16 cellular contexts compared by ENCODE assay signal in genomic region chr22:28815101-28815500, GRCh38. TPM values are rescaled to one million over a fixed set of nuclear protein-coding genes. Genes with fewer than 3 reads are reported as not detected.
DNase-seq lines count a peak whose midpoint lies in the region; ATAC-seq and TF ChIP-seq lines count a peak whose summit lies in the region.
"Had no signal": no experiment of that assay in that cellular context is flagged by ENCODE, and none has a peak within 500 bp of the region (broad histone marks: within the 10 kb centered on the region; RNA-seq: fewer than 3 reads in every experiment).

No MANE protein-coding gene starts in this region.

- H3K4me1 Mint-ChIP-seq in stimulated activated naive CD8-positive, alpha-beta T cell treated with anti-CD3 and anti-CD28 coated beads, Interleukin-15, amount 100 ng/mL, for 72 hours, result peaks cover 89% of the 10 kb centered on the region
- H3K4me1 Mint-ChIP-seq in WTC11, result peaks cover 19% of the 10 kb centered on the region

- peak overlapping the region; percentile 74 for H3K27ac ChIP-seq in lower lobe of right lung
- H3K27ac ChIP-seq in vagina, result peak overlapping the region; percentile 40
- H3K27ac ChIP-seq: brain microvascular endothelial cell, neutrophil had no signal

- CTCF ChIA-PET in WTC11 (lab: Charles Lee), result interaction anchor here (2.7 kb wide), 1 partner anchor 14 kb away, joined by 9 read pairs; no protein-coding TSS in a partner anchor

- DNase-seq in stimulated activated naive CD8-positive, alpha-beta T cell treated with anti-CD3 and anti-CD28 coated beads, Interleukin-15, amount 100 ng/mL, for 72 hours, result peak in 1 of 2 donors; percentile 27
- no peak for DNase-seq in stimulated activated naive CD8-positive, alpha-beta T cell treated with anti-CD3 and anti-CD28 coated beads, Interleukin-15, Interleukin-2, amounts not matched to agents 100 U/mL and 50 U/mL, for 24 hours
- DNase-seq in WTC11 (ENCODE audit: low spot score) (no peak), lower lobe of right lung (no peak), vagina (ENCODE audit: extremely low spot score in 2 of 2) (no peak), MG63 (no peak), posterior vena cava (ENCODE audit: low spot score) (no peak)
- DNase-seq: activated CD4-positive, CD25-positive, alpha-beta regulatory T cell treated with anti-CD3 and anti-CD28 coated beads, Interleukin-2, amount 50 U/mL, for 72 hours; brain microvascular endothelial cell; NCI-H2081 treated with DMSO at 0.1 percent for 48 hours; NCI-H748 treated with DMSO at 0.1 percent for 48 hours; RPMI8226; SW 1271 had no signal

- peak overlapping the region; percentile 32 to 46 for H3K4me3 Mint-ChIP-seq in stimulated activated naive CD8-positive, alpha-beta T cell treated with anti-CD3 and anti-CD28 coated beads, Interleukin-15, amount 100 ng/mL, for 72 hours
- no peak overlapping the region for H3K4me3 Mint-ChIP-seq in WTC11
- H3K4me3 Mint-ChIP-seq: B cell had no signal

- H3K4me3 ChIP-seq in lower lobe of right lung (no peak overlapping the region), vagina (no peak overlapping the region), MG63 (no peak overlapping the region)

- H3K36me3 ChIP-seq in lower lobe of right lung, result no peaks in the 10 kb centered on the region
- H3K36me3 ChIP-seq in vagina, result no peaks in the 10 kb centered on the region
- H3K36me3 ChIP-seq in MG63, result no peaks in the 10 kb centered on the region
- H3K36me3 ChIP-seq: brain microvascular endothelial cell, neutrophil had no signal

- no peaks in the 10 kb centered on the region for H3K27me3 Mint-ChIP-seq in stimulated activated naive CD8-positive, alpha-beta T cell treated with anti-CD3 and anti-CD28 coated beads, Interleukin-15, amount 100 ng/mL, for 72 hours
- no peaks in the 10 kb centered on the region for H3K27me3 Mint-ChIP-seq in WTC11 (ENCODE audit: low read depth)
- H3K27me3 Mint-ChIP-seq: B cell had no signal

- H3K4me1 ChIP-seq in lower lobe of right lung, result peaks cover 84% of the 10 kb centered on the region
- peaks cover 47% of the 10 kb centered on the region for H3K4me1 ChIP-seq in vagina

- H3K27me3 ChIP-seq in lower lobe of right lung (ENCODE audit: low read depth), result no peaks in the 10 kb centered on the region
- no peaks in the 10 kb centered on the region for H3K27me3 ChIP-seq in vagina
- no peaks in the 10 kb centered on the region for H3K27me3 ChIP-seq in MG63
- H3K27me3 ChIP-seq: brain microvascular endothelial cell, neutrophil had no signal

- intact Hi-C loops in lower lobe of right lung (cut with DNase I) (no loop called here), vagina (cut with DNase I) (no loop called here), posterior vena cava (cut with DNase I) (loop anchor here in 1 of 2 donors (1.0 kb wide), 1 partner anchor 17 kb away; no protein-coding TSS in a partner anchor)

- H3K9me3 ChIP-seq in lower lobe of right lung, result no peaks in the 10 kb centered on the region
- no peaks in the 10 kb centered on the region for H3K9me3 ChIP-seq in vagina
- H3K9me3 ChIP-seq in MG63, result no peaks in the 10 kb centered on the region
- H3K9me3 ChIP-seq: neutrophil had no signal

- POLR2A ChIA-PET in WTC11 (lab: Charles Lee), result no interaction called here

- peak; percentile 35 for ATAC-seq in stimulated activated naive CD8-positive, alpha-beta T cell treated with anti-CD3 and anti-CD28 coated beads, Interleukin-15, amount 100 ng/mL, for 72 hours
- ATAC-seq in stimulated activated naive CD8-positive, alpha-beta T cell treated with anti-CD3 and anti-CD28 coated beads, Interleukin-15, Interleukin-2, amounts not matched to agents 100 U/mL and 50 U/mL, for 24 hours, result no peak
- no peak; the same call in 1 of the 2 replicates for ATAC-seq in WTC11
- no peak for ATAC-seq in lower lobe of right lung
- no peak for ATAC-seq in HG03196 (IDR thresholded peaks at IDR 0.05; ENCODE audit: unreplicated experiment)

- peak overlapping the region; percentile 48 to 57 for H3K27ac Mint-ChIP-seq in stimulated activated naive CD8-positive, alpha-beta T cell treated with anti-CD3 and anti-CD28 coated beads, Interleukin-15, amount 100 ng/mL, for 72 hours
- H3K27ac Mint-ChIP-seq in WTC11, result peak overlapping the region; percentile 31; the same call in 1 of the 2 replicates
- H3K27ac Mint-ChIP-seq: B cell had no signal

- TF ChIP-seq POLR2A in vagina (IDR thresholded peaks at IDR 0.05), result no peak

- no peaks in the 10 kb centered on the region for H3K9me3 Mint-ChIP-seq in stimulated activated naive CD8-positive, alpha-beta T cell treated with anti-CD3 and anti-CD28 coated beads, Interleukin-15, amount 100 ng/mL, for 72 hours
- no peaks in the 10 kb centered on the region for H3K9me3 Mint-ChIP-seq in WTC11

- TF ChIP-seq CTCF in WTC11 (IDR thresholded peaks at IDR 0.05) (no peak), lower lobe of right lung (IDR thresholded peaks at IDR 0.05) (no peak), vagina (IDR thresholded peaks at IDR 0.05) (no peak)

- H3K36me3 Mint-ChIP-seq in WTC11, result no peaks in the 10 kb centered on the region

TF ChIP-seq in WTC11, 78 proteins besides CTCF, POLR2A, EP300 and RAD21:
- TF ChIP-seq, protein P1, sequence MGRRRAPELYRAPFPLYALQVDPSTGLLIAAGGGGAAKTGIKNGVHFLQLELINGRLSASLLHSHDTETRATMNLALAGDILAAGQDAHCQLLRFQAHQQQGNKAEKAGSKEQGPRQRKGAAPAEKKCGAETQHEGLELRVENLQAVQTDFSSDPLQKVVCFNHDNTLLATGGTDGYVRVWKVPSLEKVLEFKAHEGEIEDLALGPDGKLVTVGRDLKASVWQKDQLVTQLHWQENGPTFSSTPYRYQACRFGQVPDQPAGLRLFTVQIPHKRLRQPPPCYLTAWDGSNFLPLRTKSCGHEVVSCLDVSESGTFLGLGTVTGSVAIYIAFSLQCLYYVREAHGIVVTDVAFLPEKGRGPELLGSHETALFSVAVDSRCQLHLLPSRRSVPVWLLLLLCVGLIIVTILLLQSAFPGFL (CRISPR knock-in tag; IDR thresholded peaks at IDR 0.05; ENCODE audit: borderline replicate concordance), result no peak
- TF ChIP-seq ESRRA (CRISPR knock-in tag; IDR thresholded peaks at IDR 0.05; ENCODE audit: borderline replicate concordance), result no peak
- no peak for TF ChIP-seq JAZF1 (CRISPR knock-in tag; IDR thresholded peaks at IDR 0.05)

RNA-seq across cellular contexts. Expression of gene XBP1, which starts 14.7 kb away (rescaled TPM):
- 104 to 127 TPM (median 107 TPM) in 3 replicates for total RNA-seq in WTC11 (2021)
- 216 TPM for total RNA-seq in lower lobe of right lung
- 141 TPM for total RNA-seq in vagina
- 222 and 245 TPM in 2 replicates for total RNA-seq in MG63 (2014; rRNA removed; shearing (Covaris generic); ENCODE audit: low replicate concordance)
- 100 to 1,000 TPM; 113 to 124 TPM for total RNA-seq in posterior vena cava

RNA-seq across cellular contexts. Expression of gene CCDC117, which starts 42.6 kb away (rescaled TPM):
- total RNA-seq in WTC11 (2021) (39.0 to 47.4 TPM (median 46.9 TPM) in 3 replicates), lower lobe of right lung (21.4 TPM), vagina (14.2 TPM), posterior vena cava (10 to 100 TPM; 12.0 to 19.6 TPM)
- 25.4 and 32.4 TPM in 2 replicates for total RNA-seq in MG63 (2014; rRNA removed; shearing (Covaris generic); ENCODE audit: low replicate concordance)
